In the genomic region with DNA sequence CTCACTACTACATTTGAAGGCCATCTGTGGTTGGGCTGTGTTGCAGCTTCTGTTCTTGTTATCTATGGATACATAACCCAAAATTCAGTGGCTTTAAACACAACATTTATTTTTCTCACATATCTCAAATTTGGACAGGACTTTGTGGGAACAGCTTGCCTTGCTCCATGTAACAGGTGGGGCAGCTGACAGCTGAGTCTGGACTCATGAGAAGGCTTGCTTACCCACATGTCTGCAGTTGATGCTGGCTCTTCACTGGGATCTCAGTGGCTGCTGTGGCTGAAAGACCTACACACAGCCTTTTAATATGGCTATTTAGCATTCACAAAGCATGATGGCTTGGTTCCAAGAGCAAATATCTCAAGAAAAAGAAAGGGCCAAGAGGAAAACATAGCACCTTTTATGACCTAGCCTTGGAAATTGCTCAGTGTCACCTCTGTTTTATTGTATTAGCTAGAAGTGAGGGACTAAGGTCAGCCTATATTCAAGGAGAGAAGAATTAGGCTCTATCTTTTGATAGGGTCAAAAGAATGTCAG, we compare ENCODE assay signal across 10 cellular contexts.
"Had no signal": no experiment of that assay in that cellular context is flagged by ENCODE, and none has a peak within 500 bp of the region (broad histone marks: within the 10 kb centered on the region; RNA-seq: fewer than 3 reads in every experiment).

No MANE protein-coding gene starts in this region.

- ATAC-seq: stimulated activated memory B cell treated with anti-CD40 and anti-IgM and Interleukin-4, amounts not matched to agents 10 μg/mL and 1 μg/mL and 100 μg/mL, for 72 hours had no signal

- H3K4me1 ChIP-seq: adrenal gland, esophagus muscularis mucosa, foreskin keratinocyte, parathyroid adenoma, transverse colon had no signal

- H3K27me3 ChIP-seq: adrenal gland, brain microvascular endothelial cell, esophagus muscularis mucosa, foreskin keratinocyte, transverse colon had no signal

- H2AFZ ChIP-seq: parathyroid adenoma had no signal

- DNase-seq: activated naive CD4-positive, alpha-beta T cell treated with anti-CD3 and anti-CD28 coated beads, Interleukin-2, amount 50 U/mL, for 16 hours; adrenal gland; retina; substantia nigra; transverse colon had no signal

- H3K36me3 ChIP-seq: adrenal gland, brain microvascular endothelial cell, esophagus muscularis mucosa, transverse colon had no signal

- H3K9me3 ChIP-seq: adrenal gland, esophagus muscularis mucosa, transverse colon had no signal

- H3K27ac ChIP-seq: adrenal gland, esophagus muscularis mucosa, foreskin keratinocyte, parathyroid adenoma, transverse colon had no signal

- H3K9ac ChIP-seq: parathyroid adenoma had no signal

- H3K4me3 ChIP-seq: adrenal gland, esophagus muscularis mucosa, transverse colon had no signal
